ENCODE assay signal across 1 cellular context in the genomic region with DNA sequence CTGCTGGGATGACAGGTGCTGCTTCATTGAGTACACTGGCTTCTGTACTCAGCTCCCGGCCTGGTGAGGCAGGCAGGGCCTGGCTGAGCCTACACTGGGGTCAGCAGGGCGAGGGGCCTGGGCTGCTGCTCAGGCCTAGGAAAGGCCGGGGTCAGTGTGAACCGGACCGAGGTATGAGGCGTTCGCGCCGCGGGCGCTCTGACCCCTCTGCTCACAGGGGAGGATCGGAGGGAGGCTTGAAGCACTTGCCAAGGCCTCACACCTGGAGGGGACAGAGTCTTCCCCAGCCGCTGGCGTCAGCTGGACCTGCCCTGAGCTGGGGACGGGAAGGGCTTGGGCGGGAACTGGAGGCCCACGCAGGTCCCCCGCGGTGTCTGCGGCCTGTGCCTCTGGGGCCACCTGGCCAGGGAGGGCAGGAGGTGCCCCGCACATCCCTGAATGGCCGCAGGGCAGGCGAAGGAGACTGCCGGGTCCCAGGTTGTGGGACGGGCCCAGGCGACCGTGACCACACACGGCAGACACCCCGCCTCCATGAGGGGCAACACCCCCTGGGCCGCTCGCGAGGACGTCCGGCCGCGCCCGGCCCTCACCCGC.
TF ChIP-seq lines count a peak whose summit lies in the region.

No MANE protein-coding gene starts in this region.

TF ChIP-seq in GM12878, 131 proteins besides CTCF, POLR2A, EP300 and RAD21 (continued from another document):
- TF ChIP-seq, protein P1, sequence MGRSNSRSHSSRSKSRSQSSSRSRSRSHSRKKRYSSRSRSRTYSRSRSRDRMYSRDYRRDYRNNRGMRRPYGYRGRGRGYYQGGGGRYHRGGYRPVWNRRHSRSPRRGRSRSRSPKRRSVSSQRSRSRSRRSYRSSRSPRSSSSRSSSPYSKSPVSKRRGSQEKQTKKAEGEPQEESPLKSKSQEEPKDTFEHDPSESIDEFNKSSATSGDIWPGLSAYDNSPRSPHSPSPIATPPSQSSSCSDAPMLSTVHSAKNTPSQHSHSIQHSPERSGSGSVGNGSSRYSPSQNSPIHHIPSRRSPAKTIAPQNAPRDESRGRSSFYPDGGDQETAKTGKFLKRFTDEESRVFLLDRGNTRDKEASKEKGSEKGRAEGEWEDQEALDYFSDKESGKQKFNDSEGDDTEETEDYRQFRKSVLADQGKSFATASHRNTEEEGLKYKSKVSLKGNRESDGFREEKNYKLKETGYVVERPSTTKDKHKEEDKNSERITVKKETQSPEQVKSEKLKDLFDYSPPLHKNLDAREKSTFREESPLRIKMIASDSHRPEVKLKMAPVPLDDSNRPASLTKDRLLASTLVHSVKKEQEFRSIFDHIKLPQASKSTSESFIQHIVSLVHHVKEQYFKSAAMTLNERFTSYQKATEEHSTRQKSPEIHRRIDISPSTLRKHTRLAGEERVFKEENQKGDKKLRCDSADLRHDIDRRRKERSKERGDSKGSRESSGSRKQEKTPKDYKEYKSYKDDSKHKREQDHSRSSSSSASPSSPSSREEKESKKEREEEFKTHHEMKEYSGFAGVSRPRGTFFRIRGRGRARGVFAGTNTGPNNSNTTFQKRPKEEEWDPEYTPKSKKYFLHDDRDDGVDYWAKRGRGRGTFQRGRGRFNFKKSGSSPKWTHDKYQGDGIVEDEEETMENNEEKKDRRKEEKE (IDR thresholded peaks at IDR 0.05), result 0 out of 2 replicates have a peak, but pooled peaks have one; percentile 55
- TF ChIP-seq ZNF24 (IDR thresholded peaks at IDR 0.05) (no peak), LARP7 (IDR thresholded peaks at IDR 0.05) (peak; percentile 84), PML (IDR thresholded peaks at IDR 0.05; ENCODE audit: low read length) (no peak), TCF12 (IDR thresholded peaks at IDR 0.05; ENCODE audit: low read depth, low read length) (no peak), SUZ12 (IDR thresholded peaks at IDR 0.05; ENCODE audit: unreplicated experiment) (no peak), ZNF622 (IDR thresholded peaks at IDR 0.05) (no peak), STAT1 (conservative IDR thresholded peaks at IDR 0.05) (no peak)
- TF ChIP-seq, protein P2, sequence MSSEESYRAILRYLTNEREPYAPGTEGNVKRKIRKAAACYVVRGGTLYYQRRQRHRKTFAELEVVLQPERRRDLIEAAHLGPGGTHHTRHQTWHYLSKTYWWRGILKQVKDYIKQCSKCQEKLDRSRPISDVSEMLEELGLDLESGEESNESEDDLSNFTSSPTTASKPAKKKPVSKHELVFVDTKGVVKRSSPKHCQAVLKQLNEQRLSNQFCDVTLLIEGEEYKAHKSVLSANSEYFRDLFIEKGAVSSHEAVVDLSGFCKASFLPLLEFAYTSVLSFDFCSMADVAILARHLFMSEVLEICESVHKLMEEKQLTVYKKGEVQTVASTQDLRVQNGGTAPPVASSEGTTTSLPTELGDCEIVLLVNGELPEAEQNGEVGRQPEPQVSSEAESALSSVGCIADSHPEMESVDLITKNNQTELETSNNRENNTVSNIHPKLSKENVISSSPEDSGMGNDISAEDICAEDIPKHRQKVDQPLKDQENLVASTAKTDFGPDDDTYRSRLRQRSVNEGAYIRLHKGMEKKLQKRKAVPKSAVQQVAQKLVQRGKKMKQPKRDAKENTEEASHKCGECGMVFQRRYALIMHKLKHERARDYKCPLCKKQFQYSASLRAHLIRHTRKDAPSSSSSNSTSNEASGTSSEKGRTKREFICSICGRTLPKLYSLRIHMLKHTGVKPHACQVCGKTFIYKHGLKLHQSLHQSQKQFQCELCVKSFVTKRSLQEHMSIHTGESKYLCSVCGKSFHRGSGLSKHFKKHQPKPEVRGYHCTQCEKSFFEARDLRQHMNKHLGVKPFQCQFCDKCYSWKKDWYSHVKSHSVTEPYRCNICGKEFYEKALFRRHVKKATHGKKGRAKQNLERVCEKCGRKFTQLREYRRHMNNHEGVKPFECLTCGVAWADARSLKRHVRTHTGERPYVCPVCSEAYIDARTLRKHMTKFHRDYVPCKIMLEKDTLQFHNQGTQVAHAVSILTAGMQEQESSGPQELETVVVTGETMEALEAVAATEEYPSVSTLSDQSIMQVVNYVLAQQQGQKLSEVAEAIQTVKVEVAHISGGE (CRISPR knock-in tag; IDR thresholded peaks at IDR 0.05), result no peak
